In genomic region chr9:72904267-72905093, GRCh38 we compare ENCODE assay signal across 8 cellular contexts. TPM values are rescaled to one million over a fixed set of nuclear protein-coding genes. Genes with fewer than 3 reads are reported as not detected.
"Had no signal": no experiment of that assay in that cellular context is flagged by ENCODE, and none has a peak within 500 bp of the region (broad histone marks: within the 10 kb centered on the region; RNA-seq: fewer than 3 reads in every experiment).

No MANE protein-coding gene starts in this region.

- DNase-seq: GM23248, GOT3, H9, HCEC 1CT, IMR-90, KG1 had no signal

- H2AFZ ChIP-seq: GM23248 had no signal

- H3K27ac ChIP-seq: GM23248, HL-60 had no signal

- ATAC-seq: K562 had no signal

- FAIRE-seq: K562 had no signal

- H3K9ac ChIP-seq: GM23248 had no signal

- H3K4me3 ChIP-seq: GM23248, K562 had no signal

RNA-seq across cellular contexts. Expression of gene ALDH1A1, which starts 48.4 kb away (rescaled TPM):
- total RNA-seq: GM23248, IMR-90 had no signal
- polyA plus RNA-seq: GM23248, IMR-90 had no signal
